In genomic region chr2:191867507-191867847, GRCh38 we compare ENCODE assay signal across 13 cellular contexts. TPM values are rescaled to one million over a fixed set of nuclear protein-coding genes. Genes with fewer than 3 reads are reported as not detected.
DNase-seq lines count a peak whose midpoint lies in the region; ATAC-seq, FAIRE-seq and TF ChIP-seq lines count a peak whose summit lies in the region.
"Had no signal": no experiment of that assay in that cellular context is flagged by ENCODE, and none has a peak within 500 bp of the region (broad histone marks: within the 10 kb centered on the region; RNA-seq: fewer than 3 reads in every experiment).

No MANE protein-coding gene starts in this region.

- DNase-seq in H54 (ENCODE audit: insufficient read length, low spot score), result no peak
- DNase-seq in chondrocyte (ENCODE audit: low spot score), result no peak
- DNase-seq in D341Med (ENCODE audit: low spot score), result no peak
- no peak for DNase-seq in substantia nigra (lab: John Stamatoyannopoulos, UW)
- no peak for DNase-seq in NCI-H774 (lab: John Stamatoyannopoulos, UW)
- DNase-seq in activated CD4-positive, alpha-beta T cell treated with anti-CD3 and anti-CD28 coated beads for 36 hours, result no peak
- DNase-seq: activated T-cell treated with anti-CD3 and anti-CD28 coated beads, Interleukin-2, amount 50 U/mL, for 48 hours; MM.1S; posterior cingulate gyrus had no signal

- H3K4me1 Mint-ChIP-seq in chondrocyte (ENCODE audit: low read depth), result peaks cover 71% of the 10 kb centered on the region
- no peaks in the 10 kb centered on the region for H3K4me1 Mint-ChIP-seq in activated CD4-positive, alpha-beta T cell treated with anti-CD3 and anti-CD28 coated beads for 36 hours
- H3K4me1 Mint-ChIP-seq: B cell had no signal

- H3K9me3 Mint-ChIP-seq in chondrocyte (ENCODE audit: low read depth), result no peaks in the 10 kb centered on the region
- H3K9me3 Mint-ChIP-seq in activated CD4-positive, alpha-beta T cell treated with anti-CD3 and anti-CD28 coated beads for 36 hours (ENCODE audit: low read depth), result no peaks in the 10 kb centered on the region

- TF ChIP-seq CTCF in chondrocyte (IDR thresholded peaks at IDR 0.05) (no peak), liver (IDR thresholded peaks at IDR 0.05; ENCODE audit: low read depth, low read length, missing input control) (no peak)

- peak overlapping the region; percentile 94 for H3K27ac Mint-ChIP-seq in chondrocyte (ENCODE audit: unreplicated experiment)
- H3K27ac Mint-ChIP-seq in activated CD4-positive, alpha-beta T cell treated with anti-CD3 and anti-CD28 coated beads for 36 hours, result no peak overlapping the region
- H3K27ac Mint-ChIP-seq: B cell had no signal

- TF ChIP-seq RAD21 in liver (IDR thresholded peaks at IDR 0.05), result no peak

- H3K27me3 ChIP-seq in liver (ENCODE audit: control insufficient read depth in 4 of 4, insufficient read depth in 4 of 4, low read length in 3 of 4), result no peaks in the 10 kb centered on the region
- no peaks in the 10 kb centered on the region for H3K27me3 ChIP-seq in skeletal muscle satellite cell (ENCODE audit: control insufficient read depth, insufficient read depth, low read length)

- no peaks in the 10 kb centered on the region for H3K36me3 Mint-ChIP-seq in chondrocyte (ENCODE audit: low read depth)
- H3K36me3 Mint-ChIP-seq in activated CD4-positive, alpha-beta T cell treated with anti-CD3 and anti-CD28 coated beads for 36 hours (ENCODE audit: low read depth), result no peaks in the 10 kb centered on the region

- H3K36me3 ChIP-seq in liver (ENCODE audit: control insufficient read depth in 4 of 4, insufficient read depth in 3 of 4, low read depth in 1 of 4, low read length in 3 of 4) (no peaks in the 10 kb centered on the region), skeletal muscle satellite cell (ENCODE audit: insufficient read depth, low read length) (no peaks in the 10 kb centered on the region)

- POLR2A ChIA-PET in activated CD4-positive, alpha-beta T cell treated with anti-CD3 and anti-CD28 coated beads for 36 hours (lab: Charles Lee), result no interaction called here

- H3K9ac ChIP-seq in liver (ENCODE audit: low read depth in 1 of 2, low read length in 2 of 2) (no peak overlapping the region), skeletal muscle satellite cell (ENCODE audit: low read depth, low read length) (peak overlapping the region; percentile 16)

- peak; percentile 6 for FAIRE-seq in H54 (lab: Jason Lieb, UNC)
- FAIRE-seq: islet of Langerhans had no signal

- H3K27me3 Mint-ChIP-seq in chondrocyte (ENCODE audit: low read depth), result no peaks in the 10 kb centered on the region
- H3K27me3 Mint-ChIP-seq in activated CD4-positive, alpha-beta T cell treated with anti-CD3 and anti-CD28 coated beads for 36 hours, result peaks cover 4% of the 10 kb centered on the region

- WGBS in liver, result 88% methylated on average over 1 of the region's 1 CpG

- H3K9me3 ChIP-seq in liver (ENCODE audit: control insufficient read depth in 4 of 4, low read length in 3 of 4) (no peaks in the 10 kb centered on the region), skeletal muscle satellite cell (replicated peaks; ENCODE audit: low read length) (no peaks in the 10 kb centered on the region)

- TF ChIP-seq POLR2A in H54 (IDR thresholded peaks at IDR 0.05; ENCODE audit: low read depth, low read length), result no peak

- H3K27ac ChIP-seq in liver (ENCODE audit: low read depth in 1 of 2, low read length in 2 of 2), result peak overlapping the region; percentile 35 to 80
- H3K27ac ChIP-seq in substantia nigra (ENCODE audit: low read depth, low read length, poor library complexity, severe bottlenecking), result no peak overlapping the region

- no peak for ATAC-seq in activated CD4-positive, alpha-beta T cell treated with anti-CD3 and anti-CD28 coated beads for 36 hours

- CTCF ChIA-PET in activated CD4-positive, alpha-beta T cell treated with anti-CD3 and anti-CD28 coated beads for 36 hours (lab: Charles Lee), result no interaction called here

- intact Hi-C loops in activated CD4-positive, alpha-beta T cell treated with anti-CD3 and anti-CD28 coated beads for 36 hours (cut with DNase I, micrococcal nuclease), result no loop called here

- peaks cover 0 to 5% (median 1%) of the 10 kb centered on the region in 4 donors for H3K4me1 ChIP-seq in liver (ENCODE audit: control insufficient read depth in 4 of 4, insufficient read depth in 4 of 4, low read length in 3 of 4)
- H3K4me1 ChIP-seq in skeletal muscle satellite cell (ENCODE audit: control insufficient read depth, insufficient read depth, low read length), result peaks cover 42% of the 10 kb centered on the region

- no peak overlapping the region for H3K4me3 ChIP-seq in liver (ENCODE audit: low read depth in 1 of 3, low read length in 3 of 3)
- no peak overlapping the region for H3K4me3 ChIP-seq in skeletal muscle satellite cell (ENCODE audit: low read length)

- H3K4me2 ChIP-seq in skeletal muscle satellite cell (ENCODE audit: low read length), result peak overlapping the region; percentile 65

- H3K4me3 Mint-ChIP-seq in chondrocyte (ENCODE audit: unreplicated experiment), result peak overlapping the region; percentile 10
- H3K4me3 Mint-ChIP-seq in activated CD4-positive, alpha-beta T cell treated with anti-CD3 and anti-CD28 coated beads for 36 hours, result no peak overlapping the region
- H3K4me3 Mint-ChIP-seq: B cell had no signal

TF ChIP-seq in liver, 16 proteins besides CTCF, POLR2A, EP300 and RAD21:
- no peak for TF ChIP-seq YY1 (IDR thresholded peaks at IDR 0.05)
- TF ChIP-seq HNF4G (IDR thresholded peaks at IDR 0.05), result no peak
- TF ChIP-seq JUND (IDR thresholded peaks at IDR 0.05), result no peak
- no peak for TF ChIP-seq HNF4A (conservative IDR thresholded peaks at IDR 0.05)
- TF ChIP-seq ATF3 (IDR thresholded peaks at IDR 0.05), result no peak
- no peak for TF ChIP-seq MAX (IDR thresholded peaks at IDR 0.05)
- TF ChIP-seq REST (IDR thresholded peaks at IDR 0.05), result no peak
- TF ChIP-seq ZBTB33 (IDR thresholded peaks at IDR 0.05), result no peak

RNA-seq across cellular contexts. Expression of gene CAVIN2, which starts 20.6 kb away (rescaled TPM):
- total RNA-seq in chondrocyte (1.8 to 5.7 TPM (median 2.2 TPM) in 3 replicates), liver (10 to 100 TPM; 13.3 to 20.7 TPM)
- polyA plus RNA-seq in liver, result 10 to 100 TPM; 13.9 to 14.1 TPM
- total RNA-seq in skeletal muscle satellite cell (2012; rRNA removed), result 19.8 and 32.8 TPM in 2 replicates
- not detected for total RNA-seq in activated CD4-positive, alpha-beta T cell treated with anti-CD3 and anti-CD28 coated beads for 36 hours
- total RNA-seq: B cell had no signal
